In the genomic region with DNA sequence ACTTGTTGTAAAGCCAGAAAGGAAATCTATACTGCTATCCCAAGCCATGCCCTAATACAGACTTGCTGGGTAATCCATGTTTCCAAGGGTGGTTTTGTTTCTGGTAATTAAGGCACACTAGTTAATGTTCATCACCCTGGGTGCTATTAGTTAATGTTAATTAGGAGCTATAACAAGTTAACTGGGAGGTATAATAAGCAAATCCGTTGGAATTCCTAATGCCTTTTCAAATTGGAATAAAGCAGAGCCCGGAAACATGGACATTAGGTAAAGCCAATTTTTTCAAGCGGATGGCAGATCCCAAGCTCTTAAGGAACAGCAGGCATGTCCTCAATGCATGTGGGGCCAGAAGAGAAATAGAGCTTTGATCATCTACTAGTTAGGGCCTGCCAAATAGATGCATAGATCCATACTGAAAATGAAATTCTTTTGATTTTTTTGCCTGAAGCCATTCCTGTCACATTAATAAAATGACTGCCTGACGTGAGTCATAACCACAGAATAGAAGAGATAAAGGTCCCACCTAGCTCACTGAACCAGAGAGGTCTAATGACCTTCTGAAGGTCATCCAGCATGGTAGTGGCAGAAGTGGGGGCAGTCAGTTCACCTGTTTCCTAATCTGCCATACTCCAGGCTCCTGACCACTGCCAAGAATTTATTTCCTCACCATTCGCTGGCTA, we compare ENCODE assay signal across 20 cellular contexts. TPM values are rescaled to one million over a fixed set of nuclear protein-coding genes. Genes with fewer than 3 reads are reported as not detected.
DNase-seq lines count a peak whose midpoint lies in the region; ATAC-seq and TF ChIP-seq lines count a peak whose summit lies in the region.
"Had no signal": no experiment of that assay in that cellular context is flagged by ENCODE, and none has a peak within 500 bp of the region (broad histone marks: within the 10 kb centered on the region; RNA-seq: fewer than 3 reads in every experiment).

No MANE protein-coding gene starts in this region.

- WGBS in right cardiac atrium = 82% methylated on average over 5 of the region's 5 CpGs
- WGBS in right lobe of liver (ENCODE audit: insufficient coverage, low coverage, low lambda C conversion rate, missing lambda C conversion rate) = 75% methylated on average over 4 of the region's 5 CpGs

- ATAC-seq in right cardiac atrium = no peak
- no peak for ATAC-seq in Right ventricle myocardium superior (ENCODE audit: poor library complexity)
- peak; percentile 21 to 60 (median 56) for ATAC-seq in right lobe of liver
- ATAC-seq in activated CD8-positive, alpha-beta memory T cell treated with anti-CD3 and anti-CD28 coated beads, Interleukin-2, amount 10 ng/mL, durations not matched to agents 7 days and 5 days = no peak
- ATAC-seq: left colon; naive thymus-derived CD4-positive, alpha-beta T cell; stimulated activated naive B cell treated with anti-CD40 and anti-IgM and Interleukin-4, amounts not matched to agents 10 μg/mL and 1 μg/mL and 100 μg/mL, for 72 hours had no signal

- peaks cover 11% of the 10 kb centered on the region for H3K27me3 Mint-ChIP-seq in activated CD8-positive, alpha-beta memory T cell treated with anti-CD3 and anti-CD28 coated beads, Interleukin-2, amount 10 ng/mL, durations not matched to agents 7 days and 5 days
- H3K27me3 Mint-ChIP-seq: activated T-cell treated with anti-CD3 and anti-CD28 coated beads, Interleukin-2, amount 50 U/mL, for 24 hours; stimulated activated naive B cell treated with anti-CD40 and anti-IgM and Interleukin-4, amounts not matched to agents 10 μg/mL and 1 μg/mL and 100 μg/mL, for 72 hours had no signal

- no peak overlapping the region for H3K4me3 Mint-ChIP-seq in activated CD8-positive, alpha-beta memory T cell treated with anti-CD3 and anti-CD28 coated beads, Interleukin-2, amount 10 ng/mL, durations not matched to agents 7 days and 5 days
- H3K4me3 Mint-ChIP-seq: activated CD4-positive, alpha-beta T cell treated with anti-CD3 and anti-CD28 coated beads, Interleukin-2, amount 10 ng/mL, durations not matched to agents 24 days and 14 days; activated T-cell treated with anti-CD3 and anti-CD28 coated beads, Interleukin-2, amount 50 U/mL, for 24 hours; naive thymus-derived CD4-positive, alpha-beta T cell; stimulated activated naive B cell treated with anti-CD40 and anti-IgM and Interleukin-4, amounts not matched to agents 10 μg/mL and 1 μg/mL and 100 μg/mL, for 72 hours; T-helper 2 cell treated with Interferon-gamma antibody and Interleukin-4, amounts not matched to agents 5 μg/mL and 100 μg/mL, for 36 hours had no signal

- H3K36me3 ChIP-seq in ascending aorta (no peaks in the 10 kb centered on the region), right lobe of liver (no peaks in the 10 kb centered on the region), uterus (no peaks in the 10 kb centered on the region)
- H3K36me3 ChIP-seq: sigmoid colon had no signal

- H3K4me1 Mint-ChIP-seq in activated CD8-positive, alpha-beta memory T cell treated with anti-CD3 and anti-CD28 coated beads, Interleukin-2, amount 10 ng/mL, durations not matched to agents 7 days and 5 days = peaks cover 22% of the 10 kb centered on the region
- H3K4me1 Mint-ChIP-seq: stimulated activated naive B cell treated with anti-CD40 and anti-IgM and Interleukin-4, amounts not matched to agents 10 μg/mL and 1 μg/mL and 100 μg/mL, for 72 hours had no signal

- no peaks in the 10 kb centered on the region for H3K36me3 Mint-ChIP-seq in activated CD8-positive, alpha-beta memory T cell treated with anti-CD3 and anti-CD28 coated beads, Interleukin-2, amount 10 ng/mL, durations not matched to agents 7 days and 5 days
- H3K36me3 Mint-ChIP-seq: naive thymus-derived CD4-positive, alpha-beta T cell; stimulated activated naive B cell treated with anti-CD40 and anti-IgM and Interleukin-4, amounts not matched to agents 10 μg/mL and 1 μg/mL and 100 μg/mL, for 72 hours had no signal

- intact Hi-C loops in right cardiac atrium (cut with DNase I) (loop anchor here in 3 of 4 donors (10.0 kb wide), 2 partner anchors 73 to 207 kb away; no protein-coding TSS in a partner anchor), Right ventricle myocardium superior (cut with DNase I) (loop anchor here (10.0 kb wide), 1 partner anchor 73 kb away; no protein-coding TSS in a partner anchor), ascending aorta (cut with DNase I) (no loop called here), right lobe of liver (cut with DNase I) (no loop called here), uterus (cut with DNase I; ENCODE audit: low total_unique reads) (no loop called here)

- H3K27me3 ChIP-seq in right cardiac atrium (ENCODE audit: control insufficient read depth, insufficient read depth) (no peaks in the 10 kb centered on the region), ascending aorta (no peaks in the 10 kb centered on the region), right lobe of liver (no peaks in the 10 kb centered on the region), uterus (no peaks in the 10 kb centered on the region)
- H3K27me3 ChIP-seq: heart right ventricle, sigmoid colon had no signal

- CTCF ChIA-PET in activated CD8-positive, alpha-beta memory T cell treated with anti-CD3 and anti-CD28 coated beads, Interleukin-2, amount 10 ng/mL, durations not matched to agents 7 days and 5 days (lab: Charles Lee) = interaction anchor here (1.4 kb wide), 1 partner anchor 94 kb away, joined by 5 read pairs; no protein-coding TSS in a partner anchor

- no peak overlapping the region for H3K27ac Mint-ChIP-seq in activated CD8-positive, alpha-beta memory T cell treated with anti-CD3 and anti-CD28 coated beads, Interleukin-2, amount 10 ng/mL, durations not matched to agents 7 days and 5 days
- H3K27ac Mint-ChIP-seq: activated CD4-positive, alpha-beta T cell treated with anti-CD3 and anti-CD28 coated beads, Interleukin-2, amount 10 ng/mL, durations not matched to agents 24 days and 14 days; activated T-cell treated with anti-CD3 and anti-CD28 coated beads, Interleukin-2, amount 50 U/mL, for 24 hours; naive thymus-derived CD4-positive, alpha-beta T cell; stimulated activated naive B cell treated with anti-CD40 and anti-IgM and Interleukin-4, amounts not matched to agents 10 μg/mL and 1 μg/mL and 100 μg/mL, for 72 hours; T-helper 2 cell treated with Interferon-gamma antibody and Interleukin-4, amounts not matched to agents 5 μg/mL and 100 μg/mL, for 36 hours had no signal

- DNase-seq in right cardiac atrium (no peak), Right ventricle myocardium superior (no peak), ascending aorta (ENCODE audit: low spot score in 2 of 2) (no peak), right lobe of liver (peak in 1 of 3 donors; percentile 54), uterus (no peak), HuH-7 (ENCODE audit: low spot score) (no peak), GM03348 (ENCODE audit: low spot score) (no peak)
- DNase-seq in activated CD8-positive, alpha-beta memory T cell treated with anti-CD3 and anti-CD28 coated beads, Interleukin-2, amount 10 ng/mL, durations not matched to agents 7 days and 5 days = no peak
- DNase-seq: activated CD4-positive, alpha-beta T cell treated with anti-CD3 and anti-CD28 coated beads, Interleukin-2, amount 10 ng/mL, durations not matched to agents 24 days and 14 days; activated T-cell treated with anti-CD3 and anti-CD28 coated beads, Interleukin-2, amount 50 U/mL, for 24 hours; heart right ventricle; left colon; naive thymus-derived CD4-positive, alpha-beta T cell; NCI-H2029 treated with DMSO at 0.1 percent for 48 hours; NCI-H69; sigmoid colon; stimulated activated naive B cell treated with anti-CD40 and anti-IgM and Interleukin-4, amounts not matched to agents 10 μg/mL and 1 μg/mL and 100 μg/mL, for 72 hours had no signal

- peaks cover 9% of the 10 kb centered on the region for H3K4me1 ChIP-seq in right cardiac atrium (ENCODE audit: control insufficient read depth, insufficient read depth, low read length)
- H3K4me1 ChIP-seq in ascending aorta = peaks cover 0 to 22% of the 10 kb centered on the region in 2 donors
- H3K4me1 ChIP-seq in right lobe of liver = peaks cover 0 to 60% (median 19%) of the 10 kb centered on the region in 4 donors
- H3K4me1 ChIP-seq in uterus = no peaks in the 10 kb centered on the region

- TF ChIP-seq POLR2A in right lobe of liver (IDR thresholded peaks at IDR 0.05) (no peak), uterus (IDR thresholded peaks at IDR 0.05) (no peak)

- peak overlapping the region; percentile 37 for H3K27ac ChIP-seq in right cardiac atrium (ENCODE audit: low read length)
- H3K27ac ChIP-seq in ascending aorta = peak overlapping the region; percentile 6 to 33
- H3K27ac ChIP-seq in right lobe of liver = peak overlapping the region; percentile 12 to 96 (median 91)
- H3K27ac ChIP-seq in uterus = peak overlapping the region; percentile 16 to 74
- H3K27ac ChIP-seq: epithelial cell of prostate, HL-60, sigmoid colon had no signal

- H3K4me3 ChIP-seq in right cardiac atrium (ENCODE audit: low read length) (no peak overlapping the region), ascending aorta (no peak overlapping the region), right lobe of liver (no peak overlapping the region), uterus (no peak overlapping the region)
- H3K4me3 ChIP-seq: heart right ventricle, sigmoid colon had no signal

- no peaks in the 10 kb centered on the region for H3K9me3 ChIP-seq in right cardiac atrium (ENCODE audit: control insufficient read depth, low read length)
- no peaks in the 10 kb centered on the region for H3K9me3 ChIP-seq in ascending aorta
- no peaks in the 10 kb centered on the region for H3K9me3 ChIP-seq in right lobe of liver
- no peaks in the 10 kb centered on the region for H3K9me3 ChIP-seq in uterus
- H3K9me3 ChIP-seq: heart right ventricle, sigmoid colon had no signal

- no peaks in the 10 kb centered on the region for H3K9me3 Mint-ChIP-seq in activated CD8-positive, alpha-beta memory T cell treated with anti-CD3 and anti-CD28 coated beads, Interleukin-2, amount 10 ng/mL, durations not matched to agents 7 days and 5 days (ENCODE audit: low read depth)
- H3K9me3 Mint-ChIP-seq: activated CD4-positive, alpha-beta T cell treated with anti-CD3 and anti-CD28 coated beads, Interleukin-2, amount 10 ng/mL, durations not matched to agents 24 days and 14 days; activated T-cell treated with anti-CD3 and anti-CD28 coated beads, Interleukin-2, amount 50 U/mL, for 24 hours; naive thymus-derived CD4-positive, alpha-beta T cell; stimulated activated naive B cell treated with anti-CD40 and anti-IgM and Interleukin-4, amounts not matched to agents 10 μg/mL and 1 μg/mL and 100 μg/mL, for 72 hours; T-helper 2 cell treated with Interferon-gamma antibody and Interleukin-4, amounts not matched to agents 5 μg/mL and 100 μg/mL, for 36 hours had no signal

- TF ChIP-seq CTCF in ascending aorta (IDR thresholded peaks at IDR 0.05) (no peak), right lobe of liver (IDR thresholded peaks at IDR 0.05) (no peak), uterus (IDR thresholded peaks at IDR 0.05) (no peak)

RNA-seq across cellular contexts. Expression of gene CCDC34, which starts 28.5 kb away (rescaled TPM):
- 1 to 10 TPM; 3.3 to 4.4 (median 4.1) TPM for total RNA-seq in right cardiac atrium
- polyA plus RNA-seq in right cardiac atrium = 2.1 TPM
- 3.6 TPM for total RNA-seq in Right ventricle myocardium superior
- 1.6 TPM for total RNA-seq in ascending aorta
- 1 to 10 TPM; 1.8 to 3.6 (median 2.1) TPM for total RNA-seq in right lobe of liver
- total RNA-seq in uterus = 1 to 10 TPM in 2 of 4 donors, under 1 TPM in 1, not detected in 1; 0.26 to 8.2 (median 2.7) TPM
- total RNA-seq in activated CD8-positive, alpha-beta memory T cell treated with anti-CD3 and anti-CD28 coated beads, Interleukin-2, amount 10 ng/mL, durations not matched to agents 7 days and 5 days = 10 to 100 TPM; 17.8 to 19.2 TPM

Comparison
In these comparisons a context has a peak if more than half of its experiments do, and no peak if none do; other contexts are left out.
1. ATAC-seq: peak in right lobe of liver (4 of 4); none in right cardiac atrium (0 of 2), Right ventricle myocardium superior (single experiment) and activated CD8-positive, alpha-beta memory T cell treated with anti-CD3 and anti-CD28 coated beads, Interleukin-2, amount 10 ng/mL, durations not matched to agents 7 days and 5 days (single experiment).
2. H3K27ac ChIP-seq: peak in every context shown above with its lines; median percentile 91 in right lobe of liver; 45 in uterus; 37 in right cardiac atrium; 20 in ascending aorta.
3. intact Hi-C loops: an anchor here in right cardiac atrium (10.0 kb wide) and Right ventricle myocardium superior (10.0 kb wide); none called in ascending aorta, right lobe of liver and uterus.